ENCODE assay signal across 10 cellular contexts in genomic region chr3:147391726-147392082, GRCh38. TPM values are rescaled to one million over a fixed set of nuclear protein-coding genes. Genes with fewer than 3 reads are reported as not detected.
DNase-seq lines count a peak whose midpoint lies in the region; ATAC-seq and TF ChIP-seq lines count a peak whose summit lies in the region.
"Had no signal": no experiment of that assay in that cellular context is flagged by ENCODE, and none has a peak within 500 bp of the region (broad histone marks: within the 10 kb centered on the region; RNA-seq: fewer than 3 reads in every experiment).

No MANE protein-coding gene starts in this region.

- no peak overlapping the region for H4K91ac ChIP-seq in trophoblast cell (ENCODE audit: low read depth, low read length)

- H3K9ac ChIP-seq in trophoblast cell (ENCODE audit: low read length): no peak overlapping the region

- H3K14ac ChIP-seq in trophoblast cell (ENCODE audit: low read length): no peak overlapping the region

- H2BK120ac ChIP-seq in trophoblast cell (ENCODE audit: insufficient read depth, low read length, poor library complexity): no peak overlapping the region

- in situ Hi-C loops in Panc1 (cut with HindIII; ENCODE audit: low pct_unique_long_range_greater_than_20kb, low sequenced_read_pairs): no loop called here

- intact Hi-C loops in Panc1 (cut with micrococcal nuclease; ENCODE audit: unreplicated experiment): no loop called here

- peak overlapping the region; percentile 81 for H3K4me2 ChIP-seq in trophoblast cell (ENCODE audit: low read length)

- no peak overlapping the region for H2BK5ac ChIP-seq in trophoblast cell (ENCODE audit: low read depth, low read length, poor library complexity)

- CTCF ChIA-PET in Panc1 (lab: Charles Lee): no interaction called here

- H2AK5ac ChIP-seq in trophoblast cell (ENCODE audit: low read length): no peak overlapping the region

- H3K27me3 ChIP-seq in Panc1 (ENCODE audit: control insufficient read depth, insufficient read depth, low read length) (no peaks in the 10 kb centered on the region), trophoblast cell (ENCODE audit: insufficient read depth, low read length) (peaks cover 90% of the 10 kb centered on the region)

- H4K12ac ChIP-seq in trophoblast cell (ENCODE audit: low read depth, low read length): no peak overlapping the region

- no peak overlapping the region for H3K18ac ChIP-seq in trophoblast cell (ENCODE audit: low read length)

- POLR2A ChIA-PET in Panc1 (lab: Charles Lee): no interaction called here

- no peak; the same call in 1 of the 2 replicates for ATAC-seq in Panc1
- ATAC-seq in HG03159 (IDR thresholded peaks at IDR 0.05; ENCODE audit: unreplicated experiment): no peak
- ATAC-seq in HG03108 (IDR thresholded peaks at IDR 0.05; ENCODE audit: unreplicated experiment): no peak

- H2AFZ ChIP-seq in trophoblast cell (ENCODE audit: insufficient read depth, low read length, poor library complexity): peak overlapping the region; percentile 75

- H3K79me1 ChIP-seq in trophoblast cell (ENCODE audit: low read length): peaks cover 2% of the 10 kb centered on the region

- H3K9me3 ChIP-seq in Panc1 (ENCODE audit: control insufficient read depth, insufficient read depth, low read depth, low read length) (0 out of 2 replicates have a peak, but pooled peaks cover 2% of the 10 kb centered on the region), trophoblast cell (ENCODE audit: insufficient read depth, low read depth, low read length) (peaks cover 11% of the 10 kb centered on the region)

- no peak overlapping the region for H3K4ac ChIP-seq in trophoblast cell (ENCODE audit: low read depth, low read length)

- H3K4me3 ChIP-seq in AG10803 (ENCODE audit: low read length) (peak overlapping the region; percentile 64), Panc1 (ENCODE audit: low read depth in 2 of 2, low read length in 2 of 2) (peak overlapping the region; percentile 30 to 32), fibroblast of mammary gland (ENCODE audit: control insufficient read depth, low read depth, low read length) (peak overlapping the region; percentile 31), trophoblast cell (ENCODE audit: low read depth, low read length) (peak overlapping the region; percentile 51)

- no CpG with 5 or more reads among the region's 12 CpGs for WGBS in trophoblast cell (ENCODE audit: extremely low coverage, insufficient coverage, insufficient read length)

- no TSS peak for BruUV-seq in Panc1 (replicated peaks; lab: Mats Ljungman, UMichigan)

- H4K8ac ChIP-seq in trophoblast cell (ENCODE audit: low read depth, low read length): no peak overlapping the region

- no peak overlapping the region for H3K23ac ChIP-seq in trophoblast cell (ENCODE audit: low read length)

- H3K4me1 ChIP-seq in Panc1 (ENCODE audit: control insufficient read depth, insufficient read depth, low read length) (no peaks in the 10 kb centered on the region), trophoblast cell (ENCODE audit: control insufficient read depth in 1 of 2, insufficient read depth in 2 of 2, low read length in 2 of 2) (peaks cover 9 to 19% of the 10 kb centered on the region in 2 experiments)

- no peak overlapping the region for H3K27ac ChIP-seq in Panc1 (ENCODE audit: low read length)
- no peak overlapping the region for H3K27ac ChIP-seq in trophoblast cell (ENCODE audit: low read depth, low read length)

- no peak for TF ChIP-seq CTCF in AG10803 (conservative IDR thresholded peaks at IDR 0.05; ENCODE audit: low read length)
- no peak for TF ChIP-seq CTCF in Panc1 (IDR thresholded peaks at IDR 0.05)
- TF ChIP-seq CTCF in fibroblast of mammary gland (conservative IDR thresholded peaks at IDR 0.05; ENCODE audit: control insufficient read depth, insufficient read depth, low read depth, low read length): no peak

- DNase-seq in AG10803 (ENCODE audit: low read depth) (peak; percentile 35), Panc1 (ENCODE audit: low read depth, low spot score) (no peak), fibroblast of mammary gland (ENCODE audit: low read depth) (no peak), trophoblast cell (no peak), NCI-H69 (lab: John Stamatoyannopoulos, UW) (no peak)
- no peak for DNase-seq in activated CD8-positive, alpha-beta memory T cell treated with anti-CD3 and anti-CD28 coated beads, Interleukin-2, amount 50 U/mL, for 48 hours
- DNase-seq: activated B cell treated with CpG ODN at 0.5 μM for 24 hours, cortex of kidney had no signal

- no peaks in the 10 kb centered on the region for H3K79me2 ChIP-seq in trophoblast cell (ENCODE audit: control insufficient read depth, insufficient read depth, low read length, poor library complexity)

- no peak overlapping the region for H2BK12ac ChIP-seq in trophoblast cell (ENCODE audit: low read length)

- H3K36me3 ChIP-seq in Panc1 (ENCODE audit: control insufficient read depth, insufficient read depth, low read length) (no peaks in the 10 kb centered on the region), trophoblast cell (ENCODE audit: control insufficient read depth in 1 of 2, insufficient read depth in 2 of 2, low read length in 2 of 2) (no peaks in the 10 kb centered on the region)

RNA-seq across cellular contexts. Expression of gene ZIC4, which starts 14.6 kb away (rescaled TPM):
- total RNA-seq in Panc1 (2021; ENCODE audit: unreplicated experiment): not detected
- polyA plus RNA-seq in Panc1 (2012; ENCODE audit: insufficient read length): 0.23 TPM
- 0.03 and 0.04 TPM in 2 replicates for polyA plus RNA-seq in trophoblast cell (2013)
- total RNA-seq: activated B cell treated with CpG ODN at 0.5 μM for 24 hours had no signal

RNA-seq across cellular contexts. Expression of gene ZIC1, which starts 17.5 kb away (rescaled TPM):
- 0.36 TPM for total RNA-seq in Panc1 (2021; ENCODE audit: unreplicated experiment)
- not detected for polyA plus RNA-seq in Panc1 (2012; ENCODE audit: insufficient read length)
- polyA plus RNA-seq in trophoblast cell (2013): 0.63 and 0.83 TPM in 2 replicates
- total RNA-seq: activated B cell treated with CpG ODN at 0.5 μM for 24 hours had no signal
